14 cellular contexts compared by ENCODE assay signal in genomic region chr9:121813811-121814210, GRCh38.
DNase-seq lines count a peak whose midpoint lies in the region; TF ChIP-seq lines count a peak whose summit lies in the region.
"Had no signal": no experiment of that assay in that cellular context is flagged by ENCODE, and none has a peak within 500 bp of the region (broad histone marks: within the 10 kb centered on the region; RNA-seq: fewer than 3 reads in every experiment).

No MANE protein-coding gene starts in this region.

- no peaks in the 10 kb centered on the region for H3K79me2 ChIP-seq in neural progenitor cell (ENCODE audit: low read depth)

- H2AFZ ChIP-seq in neural progenitor cell (replicated peaks), result no peak overlapping the region

- peaks cover 24% of the 10 kb centered on the region for H3K4me1 ChIP-seq in neural progenitor cell

- peaks cover 18% of the 10 kb centered on the region for H3K27me3 Mint-ChIP-seq in neural progenitor cell (ENCODE audit: insufficient read depth, low read depth)
- H3K27me3 Mint-ChIP-seq: CD4-positive, alpha-beta memory T cell had no signal

- peaks cover 60% of the 10 kb centered on the region for H3K4me1 Mint-ChIP-seq in neural progenitor cell
- H3K4me1 Mint-ChIP-seq: CD4-positive, alpha-beta memory T cell had no signal

- H3K27ac ChIP-seq in coronary artery, result no peak overlapping the region
- H3K27ac ChIP-seq in neural progenitor cell, result no peak overlapping the region

- no peaks in the 10 kb centered on the region for H4K20me1 ChIP-seq in neural progenitor cell (ENCODE audit: low read depth)

- no peaks in the 10 kb centered on the region for H3F3A ChIP-seq in neural progenitor cell (ENCODE audit: low read depth)

- no peaks in the 10 kb centered on the region for H3K36me3 ChIP-seq in neural progenitor cell

- H3K9me3 ChIP-seq in neural progenitor cell (ENCODE audit: low read depth), result no peaks in the 10 kb centered on the region

- H3K9ac ChIP-seq in neural progenitor cell, result no peak overlapping the region

- H3K4me3 ChIP-seq in coronary artery (no peak overlapping the region), neural progenitor cell (no peak overlapping the region)

- peak; percentile 38 for DNase-seq in coronary artery (ENCODE audit: low spot score)
- no peak for DNase-seq in neural progenitor cell (ENCODE audit: low spot score)
- DNase-seq in ureter (ENCODE audit: low spot score), result peak; percentile 25
- DNase-seq in NCI-H1105 treated with DMSO at 0.1 percent for 48 hours (lab: John Stamatoyannopoulos, UW), result no peak
- DNase-seq in activated CD4-positive, alpha-beta T cell treated with anti-CD3 and anti-CD28 coated beads, Interleukin-2, amount 50 U/mL, for 4 hours, result no peak
- no peak for DNase-seq in T-helper 1 cell
- DNase-seq: C1 segment of cervical spinal cord; Calu3; CD4-positive, alpha-beta memory T cell; COR-L47; DMS53; DMS79 treated with DMSO at 0.1 percent for 48 hours; GF-D8; HCEC 1CT had no signal

- H3K4me2 ChIP-seq in neural progenitor cell, result peak overlapping the region; percentile 31

- H3K9me3 Mint-ChIP-seq in neural progenitor cell, result no peaks in the 10 kb centered on the region
- H3K9me3 Mint-ChIP-seq: CD4-positive, alpha-beta memory T cell had no signal

- H3K4me3 Mint-ChIP-seq in neural progenitor cell, result no peak overlapping the region
- H3K4me3 Mint-ChIP-seq: CD4-positive, alpha-beta memory T cell had no signal

- no peak overlapping the region for H3K27ac Mint-ChIP-seq in neural progenitor cell
- H3K27ac Mint-ChIP-seq: CD4-positive, alpha-beta memory T cell had no signal

- no peak for TF ChIP-seq CTCF in coronary artery (IDR thresholded peaks at IDR 0.05)
- no peak for TF ChIP-seq CTCF in neural progenitor cell (IDR thresholded peaks at IDR 0.05)

- no peaks in the 10 kb centered on the region for H3K36me3 Mint-ChIP-seq in neural progenitor cell
- H3K36me3 Mint-ChIP-seq: CD4-positive, alpha-beta memory T cell had no signal

- no peaks in the 10 kb centered on the region for H3K27me3 ChIP-seq in neural progenitor cell

Comparison
In these comparisons a context has a peak if more than half of its experiments do, and no peak if none do; other contexts are left out.
1. DNase-seq: peak in coronary artery (single experiment) and ureter (single experiment); none in neural progenitor cell (single experiment), NCI-H1105 treated with DMSO at 0.1 percent for 48 hours (single experiment), activated CD4-positive, alpha-beta T cell treated with anti-CD3 and anti-CD28 coated beads, Interleukin-2, amount 50 U/mL, for 4 hours (0 of 2) and T-helper 1 cell (0 of 5).